7 cellular contexts compared by ENCODE assay signal in genomic region chr13:61477619-61478018, GRCh38.
"Had no signal": no experiment of that assay in that cellular context is flagged by ENCODE, and none has a peak within 500 bp of the region (broad histone marks: within the 10 kb centered on the region; RNA-seq: fewer than 3 reads in every experiment).

No MANE protein-coding gene starts in this region.

- H3K4me2 ChIP-seq: GM23338 had no signal

- H3K27ac ChIP-seq: HL-60 had no signal

- H2AFZ ChIP-seq: GM23338 had no signal

- ATAC-seq: GM23338, HCT116 had no signal

- DNase-seq: H7, HFFc6, KG1 had no signal

- H3K9me3 ChIP-seq: HAP-1 had no signal

- H3K4me3 ChIP-seq: GM23338, HAP-1 had no signal

- H3K4me1 ChIP-seq: HAP-1 had no signal

- H3K36me3 ChIP-seq: HAP-1 had no signal
